ENCODE assay signal across 8 cellular contexts in genomic region chr7:100801833-100802568, GRCh38. TPM values are rescaled to one million over a fixed set of nuclear protein-coding genes. Genes with fewer than 3 reads are reported as not detected.
DNase-seq lines count a peak whose midpoint lies in the region; ATAC-seq and TF ChIP-seq lines count a peak whose summit lies in the region.

No MANE protein-coding gene starts in this region.

- no TSS peak for BruUV-seq in Calu3 (replicated peaks; lab: Mats Ljungman, UMichigan)

- H3K9me3 Mint-ChIP-seq in Calu3 (ENCODE audit: low read depth, unreplicated experiment) (no peaks in the 10 kb centered on the region), chondrocyte (ENCODE audit: low read depth) (no peaks in the 10 kb centered on the region), immature natural killer cell (no peaks in the 10 kb centered on the region)

- CTCF ChIA-PET in Calu3 (lab: Charles Lee): interaction anchor here (0.6 to 1.1 kb wide), 8 partner anchors 10 to 96 kb away, joined by 3 to 8 read pairs (median 4); partner anchors contain the start of genes EPHB4, POP7 and SLC12A9

- peaks cover 76% of the 10 kb centered on the region for H3K36me3 Mint-ChIP-seq in Calu3 (ENCODE audit: insufficient read depth, unreplicated experiment)
- peaks cover 15% of the 10 kb centered on the region for H3K36me3 Mint-ChIP-seq in chondrocyte (ENCODE audit: low read depth)
- no peaks in the 10 kb centered on the region for H3K36me3 Mint-ChIP-seq in immature natural killer cell

- peaks cover 15 to 17% of the 10 kb centered on the region in 2 donors for H3K36me3 ChIP-seq in mucosa of rectum (ENCODE audit: control insufficient read depth in 2 of 2, insufficient read depth in 2 of 2, low read length in 2 of 2)

- H3K9me3 ChIP-seq in mucosa of rectum (ENCODE audit: control insufficient read depth in 2 of 2, low read length in 2 of 2): no peaks in the 10 kb centered on the region

- ATAC-seq in GM18868 (IDR thresholded peaks at IDR 0.05; ENCODE audit: unreplicated experiment): no peak

- H3K27me3 Mint-ChIP-seq in Calu3 (ENCODE audit: unreplicated experiment) (no peaks in the 10 kb centered on the region), chondrocyte (ENCODE audit: low read depth) (no peaks in the 10 kb centered on the region), immature natural killer cell (ENCODE audit: low read depth in 3 of 3) (peaks cover 0 to 3% (median 1%) of the 10 kb centered on the region in 3 donors)

- intact Hi-C loops in Calu3 (cut with micrococcal nuclease; ENCODE audit: unreplicated experiment): loop anchor here (2.0 kb wide), 2 partner anchors 23 to 51 kb away; partner anchors contain the start of gene SLC12A9

- H3K27me3 ChIP-seq in mucosa of rectum (ENCODE audit: control insufficient read depth in 2 of 2, insufficient read depth in 2 of 2, low read length in 2 of 2): no peaks in the 10 kb centered on the region

- H3K4me3 Mint-ChIP-seq in Calu3 (ENCODE audit: low read depth, unreplicated experiment) (peak overlapping the region; percentile 57), chondrocyte (ENCODE audit: unreplicated experiment) (no peak overlapping the region), immature natural killer cell (no peak overlapping the region)

- H3K4me1 ChIP-seq in mucosa of rectum (ENCODE audit: control insufficient read depth in 2 of 2, insufficient read depth in 2 of 2, low read length in 2 of 2): peaks cover 13 to 35% of the 10 kb centered on the region in 2 donors

- peak overlapping the region; percentile 43 to 62 for H3K27ac ChIP-seq in mucosa of rectum (ENCODE audit: low read depth in 2 of 2, low read length in 2 of 2)

- H3K9ac ChIP-seq in mucosa of rectum (ENCODE audit: low read depth in 1 of 2, low read length in 2 of 2): peak overlapping the region in 1 of 2 donors; percentile 38

- H3K4me3 ChIP-seq in mucosa of rectum (ENCODE audit: low read length in 2 of 2): no peak overlapping the region

- H3K27ac Mint-ChIP-seq in Calu3 (ENCODE audit: unreplicated experiment) (peak overlapping the region; percentile 57), chondrocyte (ENCODE audit: unreplicated experiment) (peak overlapping the region; percentile 87), immature natural killer cell (no peak overlapping the region)

- no peak for TF ChIP-seq CTCF in Calu3 (IDR thresholded peaks at IDR 0.05; ENCODE audit: unreplicated experiment)
- TF ChIP-seq CTCF in chondrocyte (IDR thresholded peaks at IDR 0.05): no peak

- DNase-seq in Calu3 (peak; percentile 89), NCI-H1105 treated with DMSO at 0.1 percent for 48 hours (lab: John Stamatoyannopoulos, UW) (peak; percentile 84), chondrocyte (ENCODE audit: low spot score) (no peak), NCI-H2029 (lab: John Stamatoyannopoulos, UW) (no peak), immature natural killer cell (no peak), NCI-H446 treated with DMSO at 0.1 percent for 48 hours (lab: John Stamatoyannopoulos, UW) (no peak)

- H3K4me1 Mint-ChIP-seq in Calu3 (ENCODE audit: low read depth, unreplicated experiment): peaks cover 42% of the 10 kb centered on the region
- H3K4me1 Mint-ChIP-seq in chondrocyte (ENCODE audit: low read depth): peaks cover 45% of the 10 kb centered on the region
- peaks cover 0 to 5% of the 10 kb centered on the region in 2 donors for H3K4me1 Mint-ChIP-seq in immature natural killer cell

RNA-seq across cellular contexts. Expression of gene EPHB4, which starts 25.3 kb away (rescaled TPM):
- total RNA-seq in Calu3 (2022): 63.7 and 72.4 TPM in 2 replicates
- total RNA-seq in chondrocyte: 56.6 to 60.7 TPM (median 59.5 TPM) in 3 replicates
- polyA plus RNA-seq in immature natural killer cell: under 1 TPM in 1 of 3 donors, not detected in 2; 0.37 TPM

RNA-seq across cellular contexts. Expression of gene SLC12A9, which starts 50.5 kb away (rescaled TPM):
- total RNA-seq in Calu3 (2022) (29.9 and 36.6 TPM in 2 replicates), chondrocyte (23.5 to 26.6 TPM (median 26.0 TPM) in 3 replicates)
- polyA plus RNA-seq in immature natural killer cell: 1 to 10 TPM; 3.2 to 5.9 (median 4.7) TPM

Comparison
In these comparisons a context has a peak if more than half of its experiments do, and no peak if none do; other contexts are left out.
1. DNase-seq: peak in Calu3 (single experiment) and NCI-H1105 treated with DMSO at 0.1 percent for 48 hours (single experiment); none in chondrocyte (single experiment), NCI-H2029 (single experiment), immature natural killer cell (0 of 3) and NCI-H446 treated with DMSO at 0.1 percent for 48 hours (single experiment).
2. H3K27ac Mint-ChIP-seq: peak in Calu3 (single experiment) and chondrocyte (single experiment); none in immature natural killer cell (0 of 6).